In the genomic region with DNA sequence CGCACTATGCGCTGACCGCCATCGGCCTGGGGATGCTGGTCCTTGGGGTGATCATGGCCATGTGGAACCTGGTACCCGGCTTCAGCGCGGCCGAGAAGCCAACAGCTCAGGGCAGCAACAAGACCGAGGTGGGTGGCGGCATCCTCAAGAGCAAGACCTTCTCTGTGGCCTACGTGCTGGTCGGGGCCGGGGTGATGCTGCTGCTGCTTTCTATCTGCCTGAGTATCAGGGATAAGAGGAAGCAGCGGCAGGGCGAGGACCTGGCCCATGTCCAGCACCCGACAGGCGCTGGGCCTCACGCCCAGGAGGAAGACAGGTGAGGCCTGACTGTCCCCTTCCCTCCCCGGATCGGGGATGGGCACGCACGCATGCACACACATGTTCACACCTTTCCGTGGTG, we compare ENCODE assay signal across 15 cellular contexts. TPM values are rescaled to one million over a fixed set of nuclear protein-coding genes. Genes with fewer than 3 reads are reported as not detected.
A peak's percentile ranks its signal among the peaks of the same experiment; 100 is the strongest.
DNase-seq lines count a peak whose midpoint lies in the region; ATAC-seq and TF ChIP-seq lines count a peak whose summit lies in the region.
"Had no signal": no experiment of that assay in that cellular context is flagged by ENCODE, and none has a peak within 500 bp of the region (broad histone marks: within the 10 kb centered on the region; RNA-seq: fewer than 3 reads in every experiment).

No MANE protein-coding gene starts in this region.

- peaks cover 34% of the 10 kb centered on the region for H3K9me3 Mint-ChIP-seq in nephron progenitor cell
- H3K9me3 Mint-ChIP-seq in activated CD4-positive, alpha-beta T cell treated with anti-CD3 and anti-CD28 coated beads, Interleukin-2, amount 10 ng/mL, durations not matched to agents 7 days and 5 days: peaks cover 2% of the 10 kb centered on the region
- H3K9me3 Mint-ChIP-seq in activated T-cell treated with anti-CD3 and anti-CD28 coated beads, Interleukin-2, amount 50 U/mL, for 72 hours: no peaks in the 10 kb centered on the region
- H3K9me3 Mint-ChIP-seq: activated naive CD4-positive, alpha-beta T cell treated with anti-CD3 and anti-CD28 coated beads for 36 hours; T-helper 1 cell treated with Interleukin-12 subunit alpha and Interleukin-12 subunit beta and Interleukin-4 antibody, amounts not matched to agents 30 μg/mL and 1 μg/mL, for 36 hours had no signal

- H3K36me3 ChIP-seq in adrenal gland (replicated peaks in 1 of 2) (peaks cover 0 to 13% of the 10 kb centered on the region in 2 donors), esophagus squamous epithelium (peaks cover 0 to 10% (median 8%) of the 10 kb centered on the region in 3 donors), tibial artery (peaks cover 6 to 9% (median 9%) of the 10 kb centered on the region in 3 donors)

- POLR2A ChIA-PET in activated CD4-positive, alpha-beta T cell treated with anti-CD3 and anti-CD28 coated beads, Interleukin-2, amount 10 ng/mL, durations not matched to agents 7 days and 5 days (lab: Charles Lee): no interaction called here

- ATAC-seq in activated T-cell treated with anti-CD3 and anti-CD28 coated beads, Interleukin-2, amount 50 U/mL, for 72 hours (replicated peaks in 1 of 2): no peak
- ATAC-seq: activated CD4-positive, CD25-positive, alpha-beta regulatory T cell treated with anti-CD3 and anti-CD28 coated beads, Interleukin-2, amount 50 U/mL, for 24 hours; body of pancreas had no signal

- no peak for DNase-seq in adrenal gland
- no peak for DNase-seq in esophagus squamous epithelium (lab: John Stamatoyannopoulos, UW)
- DNase-seq in nephron progenitor cell: no peak
- DNase-seq in tibial artery: no peak
- DNase-seq in activated CD4-positive, alpha-beta T cell treated with anti-CD3 and anti-CD28 coated beads, Interleukin-2, amount 10 ng/mL, durations not matched to agents 7 days and 5 days: no peak
- no peak for DNase-seq in SW 1271 (lab: John Stamatoyannopoulos, UW)
- no peak for DNase-seq in activated T-cell treated with anti-CD3 and anti-CD28 coated beads, Interleukin-2, amount 50 U/mL, for 72 hours
- DNase-seq: activated naive CD4-positive, alpha-beta T cell treated with anti-CD3 and anti-CD28 coated beads for 36 hours; BE2C; body of pancreas; NCI-H69; stimulated activated naive CD4-positive, alpha-beta T cell had no signal

- CTCF ChIA-PET in activated CD4-positive, alpha-beta T cell treated with anti-CD3 and anti-CD28 coated beads, Interleukin-2, amount 10 ng/mL, durations not matched to agents 7 days and 5 days (lab: Charles Lee): no interaction called here

- H3K36me3 Mint-ChIP-seq in nephron progenitor cell (ENCODE audit: low read depth): peaks cover 36% of the 10 kb centered on the region
- no peaks in the 10 kb centered on the region for H3K36me3 Mint-ChIP-seq in activated CD4-positive, alpha-beta T cell treated with anti-CD3 and anti-CD28 coated beads, Interleukin-2, amount 10 ng/mL, durations not matched to agents 7 days and 5 days (ENCODE audit: low read depth)
- no peaks in the 10 kb centered on the region for H3K36me3 Mint-ChIP-seq in activated T-cell treated with anti-CD3 and anti-CD28 coated beads, Interleukin-2, amount 50 U/mL, for 72 hours (ENCODE audit: insufficient read depth in 2 of 2)

- H3K4me1 ChIP-seq in adrenal gland (replicated peaks in 1 of 2) (peaks cover 27 to 72% of the 10 kb centered on the region in 2 donors), esophagus squamous epithelium (peaks cover 0 to 47% (median 22%) of the 10 kb centered on the region in 3 donors), tibial artery (peaks cover 0 to 56% (median 43%) of the 10 kb centered on the region in 4 donors)
- H3K4me1 ChIP-seq: BE2C had no signal

- intact Hi-C loops in adrenal gland (cut with DNase I) (no loop called here), esophagus squamous epithelium (cut with DNase I) (loop anchor here (10.0 kb wide), 1 partner anchor 90 kb away; no protein-coding TSS in a partner anchor), tibial artery (cut with DNase I; ENCODE audit: low total_unique reads) (no loop called here)

- H3K27me3 Mint-ChIP-seq in nephron progenitor cell (ENCODE audit: low read depth, poor library complexity): no peaks in the 10 kb centered on the region
- peaks cover 28% of the 10 kb centered on the region for H3K27me3 Mint-ChIP-seq in activated CD4-positive, alpha-beta T cell treated with anti-CD3 and anti-CD28 coated beads, Interleukin-2, amount 10 ng/mL, durations not matched to agents 7 days and 5 days
- H3K27me3 Mint-ChIP-seq in activated T-cell treated with anti-CD3 and anti-CD28 coated beads, Interleukin-2, amount 50 U/mL, for 72 hours (ENCODE audit: low read depth): peaks cover 10% of the 10 kb centered on the region

- H3K27ac Mint-ChIP-seq in nephron progenitor cell: peak overlapping the region; percentile 99
- no peak overlapping the region for H3K27ac Mint-ChIP-seq in activated CD4-positive, alpha-beta T cell treated with anti-CD3 and anti-CD28 coated beads, Interleukin-2, amount 10 ng/mL, durations not matched to agents 7 days and 5 days
- no peak overlapping the region for H3K27ac Mint-ChIP-seq in activated T-cell treated with anti-CD3 and anti-CD28 coated beads, Interleukin-2, amount 50 U/mL, for 72 hours
- H3K27ac Mint-ChIP-seq: activated naive CD4-positive, alpha-beta T cell treated with anti-CD3 and anti-CD28 coated beads for 36 hours; T-helper 1 cell treated with Interleukin-12 subunit alpha and Interleukin-12 subunit beta and Interleukin-4 antibody, amounts not matched to agents 30 μg/mL and 1 μg/mL, for 36 hours had no signal

- H3K4me1 Mint-ChIP-seq in nephron progenitor cell: peaks cover 33% of the 10 kb centered on the region
- H3K4me1 Mint-ChIP-seq in activated CD4-positive, alpha-beta T cell treated with anti-CD3 and anti-CD28 coated beads, Interleukin-2, amount 10 ng/mL, durations not matched to agents 7 days and 5 days: peaks cover 9% of the 10 kb centered on the region
- H3K4me1 Mint-ChIP-seq in activated T-cell treated with anti-CD3 and anti-CD28 coated beads, Interleukin-2, amount 50 U/mL, for 72 hours (ENCODE audit: low read depth): no peaks in the 10 kb centered on the region

- H3K27ac ChIP-seq in adrenal gland (peak overlapping the region in 4 of 5 donors; percentile 7 to 78 (median 64)), esophagus squamous epithelium (peak overlapping the region in 3 of 4 donors; percentile 50 to 68 (median 65)), tibial artery (peak overlapping the region; percentile 66 to 77)
- H3K27ac ChIP-seq: RWPE1 had no signal

- H3K9me3 ChIP-seq in adrenal gland (replicated peaks in 1 of 3): no peaks in the 10 kb centered on the region
- no peaks in the 10 kb centered on the region for H3K9me3 ChIP-seq in esophagus squamous epithelium
- no peaks in the 10 kb centered on the region for H3K9me3 ChIP-seq in tibial artery
- H3K9me3 ChIP-seq: BE2C, body of pancreas had no signal

- no peak overlapping the region for H3K4me3 Mint-ChIP-seq in nephron progenitor cell
- H3K4me3 Mint-ChIP-seq in activated CD4-positive, alpha-beta T cell treated with anti-CD3 and anti-CD28 coated beads, Interleukin-2, amount 10 ng/mL, durations not matched to agents 7 days and 5 days: no peak overlapping the region
- H3K4me3 Mint-ChIP-seq in activated T-cell treated with anti-CD3 and anti-CD28 coated beads, Interleukin-2, amount 50 U/mL, for 72 hours: no peak overlapping the region
- H3K4me3 Mint-ChIP-seq: activated naive CD4-positive, alpha-beta T cell treated with anti-CD3 and anti-CD28 coated beads for 36 hours; T-helper 1 cell treated with Interleukin-12 subunit alpha and Interleukin-12 subunit beta and Interleukin-4 antibody, amounts not matched to agents 30 μg/mL and 1 μg/mL, for 36 hours had no signal

- H3K4me3 ChIP-seq in adrenal gland: no peak overlapping the region
- no peak overlapping the region for H3K4me3 ChIP-seq in esophagus squamous epithelium
- no peak overlapping the region for H3K4me3 ChIP-seq in tibial artery
- H3K4me3 ChIP-seq: body of pancreas had no signal

- TF ChIP-seq POLR2A in adrenal gland (IDR thresholded peaks at IDR 0.05): no peak
- no peak for TF ChIP-seq POLR2A in esophagus squamous epithelium (IDR thresholded peaks at IDR 0.05)

- WGBS in adrenal gland, 4 donors: 80 to 91% (median 86%) methylated on average over 6 to 23 of the region's 23 CpGs
- WGBS in esophagus squamous epithelium, 2 donors: 76 to 80% methylated on average over 6 to 11 of the region's 23 CpGs

- TF ChIP-seq CTCF in adrenal gland (IDR thresholded peaks at IDR 0.05) (no peak), esophagus squamous epithelium (IDR thresholded peaks at IDR 0.05) (no peak), nephron progenitor cell (IDR thresholded peaks at IDR 0.05) (no peak), tibial artery (IDR thresholded peaks at IDR 0.05) (no peak)

- no peaks in the 10 kb centered on the region for H3K27me3 ChIP-seq in adrenal gland
- no peaks in the 10 kb centered on the region for H3K27me3 ChIP-seq in esophagus squamous epithelium
- H3K27me3 ChIP-seq in tibial artery: no peaks in the 10 kb centered on the region
- H3K27me3 ChIP-seq: BE2C, body of pancreas had no signal

RNA-seq across cellular contexts. Expression of gene FHAD1, which starts 31.9 kb away (rescaled TPM):
- total RNA-seq in adrenal gland (1 to 10 TPM in 1 of 8 donors, under 1 TPM in 6, not detected in 1; 0.09 to 1.2 (median 0.55) TPM), esophagus squamous epithelium (under 1 TPM in 1 of 4 donors, not detected in 3; 0.57 TPM)
- 1 to 10 TPM in 1 of 3 donors, under 1 TPM in 2; 0.24 to 1.6 (median 0.90) TPM for polyA plus RNA-seq in adrenal gland
- not detected for total RNA-seq in activated CD4-positive, alpha-beta T cell treated with anti-CD3 and anti-CD28 coated beads, Interleukin-2, amount 10 ng/mL, durations not matched to agents 7 days and 5 days
- total RNA-seq in activated T-cell treated with anti-CD3 and anti-CD28 coated beads, Interleukin-2, amount 50 U/mL, for 72 hours: under 1 TPM in 1 of 2 donors, not detected in 1; 0.49 TPM
